1 cellular context compared by ENCODE assay signal in genomic region chr9:134618163-134618822, GRCh38.
TF ChIP-seq lines count a peak whose summit lies in the region.

No MANE protein-coding gene starts in this region.

TF ChIP-seq in endothelial cell of umbilical vein, 7 proteins besides CTCF, POLR2A, EP300 and RAD21 (continued from another document):
- TF ChIP-seq EZH2 (IDR thresholded peaks at IDR 0.05; ENCODE audit: borderline replicate concordance, low read depth, low read length, severe bottlenecking), result no peak
TF ChIP-seq in endothelial cell of umbilical vein: peak in this region for 0.
